11 cellular contexts compared by ENCODE assay signal in genomic region chr21:33232640-33233039, GRCh38. TPM values are rescaled to one million over a fixed set of nuclear protein-coding genes. Genes with fewer than 3 reads are reported as not detected.
DNase-seq lines count a peak whose midpoint lies in the region; ATAC-seq and TF ChIP-seq lines count a peak whose summit lies in the region.
"Had no signal": no experiment of that assay in that cellular context is flagged by ENCODE, and none has a peak within 500 bp of the region (broad histone marks: within the 10 kb centered on the region; RNA-seq: fewer than 3 reads in every experiment).

No MANE protein-coding gene starts in this region.

- CTCF ChIA-PET in activated naive CD4-positive, alpha-beta T cell treated with anti-CD3 and anti-CD28 coated beads for 36 hours (lab: Charles Lee), result interaction anchor here (0.6 to 0.8 kb wide), 3 partner anchors 10 to 288 kb away, joined by 3 to 5 read pairs (median 3); no protein-coding TSS in a partner anchor

- TF ChIP-seq POLR2A in upper lobe of left lung (IDR thresholded peaks at IDR 0.05), result no peak

- H3K4me1 ChIP-seq in effector memory CD4-positive, alpha-beta T cell (ENCODE audit: control insufficient read depth, insufficient read depth, low read length, poor library complexity, severe bottlenecking), result peaks cover 32% of the 10 kb centered on the region
- H3K4me1 ChIP-seq in BE2C, result peaks cover 4% of the 10 kb centered on the region
- peaks cover 15 to 39% (median 31%) of the 10 kb centered on the region in 4 donors for H3K4me1 ChIP-seq in upper lobe of left lung

- DNase-seq in activated naive CD4-positive, alpha-beta T cell treated with anti-CD3 and anti-CD28 coated beads for 36 hours, result no peak
- no peak for DNase-seq in activated naive CD4-positive, alpha-beta T cell (lab: John Stamatoyannopoulos, UW)
- no peak for DNase-seq in SK-N-MC (ENCODE audit: low read depth, low spot score)
- DNase-seq in effector memory CD4-positive, alpha-beta T cell, result no peak
- DNase-seq in DMS114 treated with DMSO at 0.1 percent for 48 hours (lab: John Stamatoyannopoulos, UW; ENCODE audit: unreplicated experiment), result no peak
- no peak for DNase-seq in BE2C
- DNase-seq in upper lobe of left lung, result no peak
- DNase-seq: activated gamma-delta T cell, NCI-H774 had no signal

- no peaks in the 10 kb centered on the region for H3K9me3 Mint-ChIP-seq in activated naive CD4-positive, alpha-beta T cell treated with anti-CD3 and anti-CD28 coated beads for 36 hours
- no peaks in the 10 kb centered on the region for H3K9me3 Mint-ChIP-seq in stimulated activated memory B cell treated with anti-CD40 and anti-IgM and Interleukin-4, amounts not matched to agents 10 μg/mL and 1 μg/mL and 100 μg/mL, for 72 hours

- peak overlapping the region; percentile 2 for H3K9ac ChIP-seq in SK-N-MC (ENCODE audit: insufficient read length)

- H3K27me3 ChIP-seq in effector memory CD4-positive, alpha-beta T cell (replicated peaks; ENCODE audit: control insufficient read depth, insufficient read depth, low read length, poor library complexity, severe bottlenecking), result no peaks in the 10 kb centered on the region
- peaks cover 6% of the 10 kb centered on the region; the same call in 1 of the 2 replicates for H3K27me3 ChIP-seq in BE2C
- H3K27me3 ChIP-seq in upper lobe of left lung, result no peaks in the 10 kb centered on the region
- H3K27me3 ChIP-seq: pancreas had no signal

- H3K27ac ChIP-seq in SK-N-MC (peak overlapping the region; percentile 64), upper lobe of left lung (peak overlapping the region in 1 of 4 donors; percentile 99)
- peak overlapping the region; percentile 47 for H3K27ac ChIP-seq in effector memory CD4-positive, alpha-beta T cell (ENCODE audit: insufficient read depth, low read length, poor library complexity, severe bottlenecking)

- 24 to 36% methylated on average over 3 of the region's 3 CpGs for WGBS in upper lobe of left lung, 2 donors

- H3K4me3 Mint-ChIP-seq in activated naive CD4-positive, alpha-beta T cell treated with anti-CD3 and anti-CD28 coated beads for 36 hours, result peak overlapping the region; percentile 14
- peak overlapping the region; percentile 25 for H3K4me3 Mint-ChIP-seq in stimulated activated memory B cell treated with anti-CD40 and anti-IgM and Interleukin-4, amounts not matched to agents 10 μg/mL and 1 μg/mL and 100 μg/mL, for 72 hours

- H3K36me3 ChIP-seq in SK-N-MC (ENCODE audit: insufficient read depth, low read length), result no peaks in the 10 kb centered on the region
- H3K36me3 ChIP-seq in effector memory CD4-positive, alpha-beta T cell (ENCODE audit: control insufficient read depth, insufficient read depth, low read length), result no peaks in the 10 kb centered on the region
- H3K36me3 ChIP-seq in BE2C, result no peaks in the 10 kb centered on the region; the same call in 1 of the 2 replicates
- H3K36me3 ChIP-seq in upper lobe of left lung, result no peaks in the 10 kb centered on the region
- H3K36me3 ChIP-seq: pancreas had no signal

- TF ChIP-seq EP300 in upper lobe of left lung (IDR thresholded peaks at IDR 0.05), result no peak

- H3K4me1 Mint-ChIP-seq in activated naive CD4-positive, alpha-beta T cell treated with anti-CD3 and anti-CD28 coated beads for 36 hours (ENCODE audit: low read depth), result peaks cover 65% of the 10 kb centered on the region
- peaks cover 58% of the 10 kb centered on the region for H3K4me1 Mint-ChIP-seq in stimulated activated memory B cell treated with anti-CD40 and anti-IgM and Interleukin-4, amounts not matched to agents 10 μg/mL and 1 μg/mL and 100 μg/mL, for 72 hours

- no peak for ATAC-seq in stimulated activated memory B cell treated with anti-CD40 and anti-IgM and Interleukin-4, amounts not matched to agents 10 μg/mL and 1 μg/mL and 100 μg/mL, for 72 hours
- ATAC-seq in upper lobe of left lung (ENCODE audit: low FRiP score in 2 of 2), result no peak
- ATAC-seq: pancreas had no signal

- intact Hi-C loops in activated naive CD4-positive, alpha-beta T cell treated with anti-CD3 and anti-CD28 coated beads for 36 hours (cut with micrococcal nuclease), result loop anchor here (5.0 to 10.0 kb wide), 2 partner anchors 460 to 742 kb away; partner anchors contain the start of gene PAXBP1

- no peak for TF ChIP-seq CTCF in BE2C (IDR thresholded peaks at IDR 0.05; ENCODE audit: low read depth, low read length)
- TF ChIP-seq CTCF in upper lobe of left lung (IDR thresholded peaks at IDR 0.05), result no peak

- no peak overlapping the region for H3K27ac Mint-ChIP-seq in activated naive CD4-positive, alpha-beta T cell treated with anti-CD3 and anti-CD28 coated beads for 36 hours
- peak overlapping the region; percentile 83 for H3K27ac Mint-ChIP-seq in stimulated activated memory B cell treated with anti-CD40 and anti-IgM and Interleukin-4, amounts not matched to agents 10 μg/mL and 1 μg/mL and 100 μg/mL, for 72 hours

- H3K9me3 ChIP-seq in SK-N-MC (ENCODE audit: low read depth, low read length) (no peaks in the 10 kb centered on the region), BE2C (no peaks in the 10 kb centered on the region), upper lobe of left lung (no peaks in the 10 kb centered on the region)
- no peaks in the 10 kb centered on the region for H3K9me3 ChIP-seq in effector memory CD4-positive, alpha-beta T cell (ENCODE audit: control insufficient read depth, low read length)
- H3K9me3 ChIP-seq: pancreas had no signal

- peak overlapping the region; percentile 32; the same call in 1 of the 2 replicates for H3K4me3 ChIP-seq in SK-N-MC
- H3K4me3 ChIP-seq in effector memory CD4-positive, alpha-beta T cell (ENCODE audit: insufficient read depth, low read depth, low read length, poor library complexity, severe bottlenecking), result peak overlapping the region; percentile 13
- no peak overlapping the region for H3K4me3 ChIP-seq in BE2C (ENCODE audit: low read depth, low read length)
- no peak overlapping the region for H3K4me3 ChIP-seq in upper lobe of left lung
- H3K4me3 ChIP-seq: pancreas had no signal

- H3K27me3 Mint-ChIP-seq in activated naive CD4-positive, alpha-beta T cell treated with anti-CD3 and anti-CD28 coated beads for 36 hours (ENCODE audit: low read depth), result no peaks in the 10 kb centered on the region
- H3K27me3 Mint-ChIP-seq in stimulated activated memory B cell treated with anti-CD40 and anti-IgM and Interleukin-4, amounts not matched to agents 10 μg/mL and 1 μg/mL and 100 μg/mL, for 72 hours, result no peaks in the 10 kb centered on the region

- peaks cover 12% of the 10 kb centered on the region for H3K36me3 Mint-ChIP-seq in activated naive CD4-positive, alpha-beta T cell treated with anti-CD3 and anti-CD28 coated beads for 36 hours (ENCODE audit: low read depth)
- H3K36me3 Mint-ChIP-seq in stimulated activated memory B cell treated with anti-CD40 and anti-IgM and Interleukin-4, amounts not matched to agents 10 μg/mL and 1 μg/mL and 100 μg/mL, for 72 hours, result peaks cover 41% of the 10 kb centered on the region

RNA-seq across cellular contexts. Expression of gene IFNAR2, which starts 2.9 kb away (rescaled TPM):
- total RNA-seq in activated naive CD4-positive, alpha-beta T cell treated with anti-CD3 and anti-CD28 coated beads for 36 hours, result 10 to 100 TPM; 16.6 to 19.4 TPM
- polyA plus RNA-seq in BE2C (2012; ENCODE audit: insufficient read depth, insufficient read length, low read depth), result 5.3 TPM
- total RNA-seq in upper lobe of left lung, result 10 to 100 TPM; 10.5 to 36.0 (median 22.3) TPM

RNA-seq across cellular contexts. Expression of gene IL10RB, which starts 33.5 kb away (rescaled TPM):
- total RNA-seq in activated naive CD4-positive, alpha-beta T cell treated with anti-CD3 and anti-CD28 coated beads for 36 hours, result 10 to 100 TPM; 23.9 TPM
- polyA plus RNA-seq in BE2C (2012; ENCODE audit: insufficient read depth, insufficient read length, low read depth), result 7.2 TPM
- total RNA-seq in upper lobe of left lung, result 10 to 100 TPM; 11.5 to 49.2 (median 41.0) TPM

Comparison
In these comparisons a context has a peak if more than half of its experiments do, and no peak if none do; other contexts are left out.
1. H3K4me3 ChIP-seq: peak in SK-N-MC (single experiment) and effector memory CD4-positive, alpha-beta T cell (single experiment); none in BE2C (single experiment) and upper lobe of left lung (0 of 4).